Comparison of ENCODE assay signal across 1 cellular context in genomic region chr2:172079838-172080640, GRCh38.
A peak's percentile ranks its signal among the peaks of the same experiment; 100 is the strongest.
TF ChIP-seq lines count a peak whose summit lies in the region.

No MANE protein-coding gene starts in this region.

TF ChIP-seq in H1, 55 proteins besides CTCF, POLR2A, EP300 and RAD21:
- TF ChIP-seq NRF1 (IDR thresholded peaks at IDR 0.05; ENCODE audit: low read depth, low read length), result no peak
- TF ChIP-seq CBX8 (IDR thresholded peaks at IDR 0.05; ENCODE audit: borderline replicate concordance, low read depth, low read length), result no peak
- no peak for TF ChIP-seq POLR2AphosphoS5 (IDR thresholded peaks at IDR 0.05; ENCODE audit: low read depth, low read length)
- TF ChIP-seq, protein P1, sequence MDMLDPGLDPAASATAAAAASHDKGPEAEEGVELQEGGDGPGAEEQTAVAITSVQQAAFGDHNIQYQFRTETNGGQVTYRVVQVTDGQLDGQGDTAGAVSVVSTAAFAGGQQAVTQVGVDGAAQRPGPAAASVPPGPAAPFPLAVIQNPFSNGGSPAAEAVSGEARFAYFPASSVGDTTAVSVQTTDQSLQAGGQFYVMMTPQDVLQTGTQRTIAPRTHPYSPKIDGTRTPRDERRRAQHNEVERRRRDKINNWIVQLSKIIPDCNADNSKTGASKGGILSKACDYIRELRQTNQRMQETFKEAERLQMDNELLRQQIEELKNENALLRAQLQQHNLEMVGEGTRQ (IDR thresholded peaks at IDR 0.05; ENCODE audit: low read length), result no peak
- no peak for TF ChIP-seq NANOG (IDR thresholded peaks at IDR 0.05; ENCODE audit: insufficient read depth, low read depth, low read length, poor library complexity, severe bottlenecking)
- TF ChIP-seq BACH1 (IDR thresholded peaks at IDR 0.05; ENCODE audit: low read length), result no peak
- TF ChIP-seq EZH2 (IDR thresholded peaks at IDR 0.05; ENCODE audit: low read depth, low read length, severe bottlenecking), result peak; percentile 80
- TF ChIP-seq BCL11A (IDR thresholded peaks at IDR 0.05; ENCODE audit: low read depth in 2 of 2, low read length in 2 of 2), result no peak
- TF ChIP-seq HDAC6 (IDR thresholded peaks at IDR 0.05; ENCODE audit: low read depth, low read length), result no peak
- TF ChIP-seq KDM1A (IDR thresholded peaks at IDR 0.05; ENCODE audit: borderline replicate concordance, low read length), result no peak
- peak; percentile 59; the same call in 1 of the 2 replicates for TF ChIP-seq MAX (IDR thresholded peaks at IDR 0.05)
- TF ChIP-seq MAFK (IDR thresholded peaks at IDR 0.05; ENCODE audit: low read depth, low read length), result no peak
- no peak for TF ChIP-seq SRF (IDR thresholded peaks at IDR 0.05; ENCODE audit: low read depth, low read length)
- peak; percentile 40 for TF ChIP-seq RNF2 (IDR thresholded peaks at IDR 0.05; ENCODE audit: borderline replicate concordance, low read depth, low read length, missing control alignments, poor library complexity, severe bottlenecking)
- peak; percentile 85 for TF ChIP-seq SUZ12 (IDR thresholded peaks at IDR 0.05; ENCODE audit: low read length)
TF ChIP-seq in H1: peak in this region for 4.
